8 cellular contexts compared by ENCODE assay signal in genomic region chr1:93907718-93908117, GRCh38. TPM values are rescaled to one million over a fixed set of nuclear protein-coding genes. Genes with fewer than 3 reads are reported as not detected.
DNase-seq lines count a peak whose midpoint lies in the region; ATAC-seq and TF ChIP-seq lines count a peak whose summit lies in the region.

No MANE protein-coding gene starts in this region.

- H3K23ac ChIP-seq in mesenchymal stem cell (ENCODE audit: low read length in 2 of 2), result no peak overlapping the region

- H3K4me2 ChIP-seq in mesenchymal stem cell (ENCODE audit: low read length, poor library complexity, severe bottlenecking), result peak overlapping the region; percentile 44

- H3K27me3 ChIP-seq in mesenchymal stem cell (ENCODE audit: control insufficient read depth in 1 of 2, insufficient read depth in 1 of 2, low read length in 2 of 2), result no peaks in the 10 kb centered on the region

- H3K4me1 ChIP-seq in mesenchymal stem cell (ENCODE audit: control insufficient read depth, insufficient read depth, low read depth, low read length), result peaks cover 3% of the 10 kb centered on the region

- H2BK120ac ChIP-seq in mesenchymal stem cell (ENCODE audit: low read depth, low read length), result no peak overlapping the region

- no peak overlapping the region for H3K14ac ChIP-seq in mesenchymal stem cell (ENCODE audit: low read length in 2 of 2)

- no peak overlapping the region for H3K4ac ChIP-seq in mesenchymal stem cell (ENCODE audit: low read depth in 1 of 2, low read length in 2 of 2)

- ATAC-seq in HG02678 (IDR thresholded peaks at IDR 0.05; ENCODE audit: unreplicated experiment), result no peak

- DNase-seq in GM12865 (ENCODE audit: low read depth) (peak; percentile 1), NCI-H2107 treated with DMSO at 0.1 percent for 48 hours (lab: John Stamatoyannopoulos, UW; ENCODE audit: unreplicated experiment) (peak; percentile 69), astrocyte of the spinal cord (ENCODE audit: low read depth, low spot score) (peak; percentile 66), mesenchymal stem cell (peak; percentile 51), superior temporal gyrus (ENCODE audit: extremely low spot score) (no peak), NCI-H2196 (lab: John Stamatoyannopoulos, UW; ENCODE audit: unreplicated experiment) (no peak)
- DNase-seq in activated effector memory CD4-positive, alpha-beta T cell treated with anti-CD3 and anti-CD28 coated beads, Interleukin-2, amount 50 U/mL, for 16 hours, result no peak

- no peak overlapping the region for H4K91ac ChIP-seq in mesenchymal stem cell (ENCODE audit: low read length)

- H2AFZ ChIP-seq in mesenchymal stem cell (ENCODE audit: low read depth, low read length), result no peak overlapping the region

- H3K4me3 ChIP-seq in GM12865 (ENCODE audit: low read depth, low read length) (no peak overlapping the region), astrocyte of the spinal cord (ENCODE audit: low read depth, low read length) (peak overlapping the region; percentile 80), mesenchymal stem cell (ENCODE audit: insufficient read depth in 1 of 2, low read depth in 1 of 2, low read length in 2 of 2) (peak overlapping the region in 1 of 2 experiments; percentile 100)

- H2BK5ac ChIP-seq in mesenchymal stem cell (ENCODE audit: low read depth, low read length, poor library complexity, severe bottlenecking), result no peak overlapping the region

- peak overlapping the region; percentile 95 for H3K9ac ChIP-seq in mesenchymal stem cell (ENCODE audit: low read length)

- no peak overlapping the region for H3K27ac ChIP-seq in mesenchymal stem cell (ENCODE audit: low read length, poor library complexity, severe bottlenecking)

- H3K36me3 ChIP-seq in mesenchymal stem cell (ENCODE audit: control insufficient read depth in 1 of 2, insufficient read depth in 2 of 2, low read depth in 1 of 2, low read length in 2 of 2), result peaks cover 0 to 6% of the 10 kb centered on the region in 2 experiments

- no peak overlapping the region for H2BK12ac ChIP-seq in mesenchymal stem cell (ENCODE audit: low read length in 2 of 2)

- no peak for TF ChIP-seq CTCF in GM12865 (IDR thresholded peaks at IDR 0.05; ENCODE audit: insufficient read depth, low read depth, low read length, missing control alignments)
- TF ChIP-seq CTCF in astrocyte of the spinal cord (IDR thresholded peaks at IDR 0.05; ENCODE audit: low read depth, low read length), result no peak

- no peak overlapping the region for H2BK15ac ChIP-seq in mesenchymal stem cell (ENCODE audit: low read depth, poor library complexity, severe bottlenecking)

- H3K9me3 ChIP-seq in mesenchymal stem cell (ENCODE audit: control insufficient read depth, low read length), result no peaks in the 10 kb centered on the region

- no peak overlapping the region for H4K8ac ChIP-seq in mesenchymal stem cell (ENCODE audit: low read length)

- no peak overlapping the region for H3K18ac ChIP-seq in mesenchymal stem cell (ENCODE audit: low read depth in 1 of 2, low read length in 2 of 2)

- no peak overlapping the region for H2AK5ac ChIP-seq in mesenchymal stem cell (ENCODE audit: low read length, severe bottlenecking)

- in situ Hi-C loops in astrocyte of the spinal cord (cut with HindIII; ENCODE audit: low sequenced_read_pairs), result no loop called here

- WGBS in mesenchymal stem cell, result 50% methylated on average over 1 of the region's 3 CpGs

- peaks cover 7% of the 10 kb centered on the region for H3K79me1 ChIP-seq in mesenchymal stem cell (replicated peaks; ENCODE audit: low read length, poor library complexity, severe bottlenecking)

RNA-seq across cellular contexts. Expression of gene GCLM, which starts 1.5 kb away (rescaled TPM):
- polyA plus RNA-seq in mesenchymal stem cell (2013, experiment 1 of 2), result 10.0 TPM
- 10.3 TPM for polyA plus RNA-seq in mesenchymal stem cell (2013, experiment 2 of 2)

RNA-seq across cellular contexts. Expression of gene DNTTIP2, which starts 28.7 kb away (rescaled TPM):
- 56.4 TPM for polyA plus RNA-seq in mesenchymal stem cell (2013, experiment 1 of 2)
- 56.9 TPM for polyA plus RNA-seq in mesenchymal stem cell (2013, experiment 2 of 2)

Comparison
In these comparisons a context has a peak if more than half of its experiments do, and no peak if none do; other contexts are left out.
1. DNase-seq: peak in GM12865 (single experiment), NCI-H2107 treated with DMSO at 0.1 percent for 48 hours (single experiment), astrocyte of the spinal cord (single experiment) and mesenchymal stem cell (single experiment); none in activated effector memory CD4-positive, alpha-beta T cell treated with anti-CD3 and anti-CD28 coated beads, Interleukin-2, amount 50 U/mL, for 16 hours (single experiment), superior temporal gyrus (single experiment) and NCI-H2196 (single experiment).